12 cellular contexts compared by ENCODE assay signal in the genomic region with DNA sequence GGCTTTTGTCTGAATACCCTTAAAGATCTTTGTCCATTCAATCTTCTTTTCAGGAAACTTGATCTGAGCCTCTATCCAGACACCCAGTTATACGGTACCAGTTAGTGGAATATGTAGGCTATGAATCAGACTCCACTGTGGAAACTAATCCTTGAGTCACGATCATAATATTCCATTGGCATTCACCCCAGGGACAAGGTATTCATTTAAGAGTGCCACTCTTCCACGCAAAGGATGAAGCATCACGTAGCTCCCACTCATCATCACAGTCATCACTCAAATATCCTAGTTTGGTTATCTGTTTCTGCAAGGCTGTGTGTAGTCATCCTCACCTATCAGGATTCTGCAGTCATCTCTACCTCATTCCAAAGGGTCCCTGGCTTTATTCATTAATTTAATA.
DNase-seq lines count a peak whose midpoint lies in the region; ATAC-seq and TF ChIP-seq lines count a peak whose summit lies in the region.
"Had no signal": no experiment of that assay in that cellular context is flagged by ENCODE, and none has a peak within 500 bp of the region (broad histone marks: within the 10 kb centered on the region; RNA-seq: fewer than 3 reads in every experiment).

No MANE protein-coding gene starts in this region.

- H3K79me2 ChIP-seq in hepatocyte: peaks cover 8% of the 10 kb centered on the region

- H3K4me1 ChIP-seq in hepatocyte (ENCODE audit: insufficient read depth): no peaks in the 10 kb centered on the region
- H3K4me1 ChIP-seq: colonic mucosa had no signal

- H3K36me3 ChIP-seq in hepatocyte (replicated peaks; ENCODE audit: insufficient read depth, low read depth): no peaks in the 10 kb centered on the region
- H3K36me3 ChIP-seq: colonic mucosa had no signal

- H3K4me3 Mint-ChIP-seq in natural killer cell: no peak overlapping the region
- H3K4me3 Mint-ChIP-seq: IgD-negative memory B cell, type B pancreatic cell had no signal

- H3K9me3 ChIP-seq in hepatocyte (ENCODE audit: low read depth): no peaks in the 10 kb centered on the region
- H3K9me3 ChIP-seq: colonic mucosa had no signal

- no peak overlapping the region for H2AFZ ChIP-seq in hepatocyte

- H3K4me2 ChIP-seq in hepatocyte: no peak overlapping the region

- no peak for ATAC-seq in HG03108 (IDR thresholded peaks at IDR 0.05; ENCODE audit: unreplicated experiment)
- no peak for ATAC-seq in natural killer cell

- intact Hi-C loops in natural killer cell (cut with micrococcal nuclease): no loop called here

- H3K27ac ChIP-seq in hepatocyte: no peak overlapping the region
- H3K27ac ChIP-seq: colonic mucosa had no signal

- TF ChIP-seq CTCF in hepatocyte (IDR thresholded peaks at IDR 0.05; ENCODE audit: poor library complexity) (no peak), natural killer cell (IDR thresholded peaks at IDR 0.05) (no peak)

- no peaks in the 10 kb centered on the region for H3K27me3 Mint-ChIP-seq in natural killer cell (ENCODE audit: low read depth in 2 of 2)
- H3K27me3 Mint-ChIP-seq: IgD-negative memory B cell, type B pancreatic cell had no signal

- H3K4me3 ChIP-seq in hepatocyte: no peak overlapping the region
- H3K4me3 ChIP-seq: colonic mucosa had no signal

- WGBS in hepatocyte (ENCODE audit: low lambda C conversion rate, missing lambda C conversion rate): 69% methylated on average over 4 of the region's 4 CpGs

- no peaks in the 10 kb centered on the region for H3K9me3 Mint-ChIP-seq in natural killer cell
- H3K9me3 Mint-ChIP-seq: IgD-negative memory B cell, type B pancreatic cell had no signal

- no peak overlapping the region for H3K27ac Mint-ChIP-seq in natural killer cell
- H3K27ac Mint-ChIP-seq: IgD-negative memory B cell, type B pancreatic cell had no signal

- H3K9me2 ChIP-seq in hepatocyte (replicated peaks; ENCODE audit: insufficient read depth): no peaks in the 10 kb centered on the region

- no peaks in the 10 kb centered on the region for H3K4me1 Mint-ChIP-seq in natural killer cell
- H3K4me1 Mint-ChIP-seq: IgD-negative memory B cell had no signal

- no peaks in the 10 kb centered on the region for H3K27me3 ChIP-seq in hepatocyte
- H3K27me3 ChIP-seq: colonic mucosa had no signal

- no peaks in the 10 kb centered on the region for H3K36me3 Mint-ChIP-seq in natural killer cell
- H3K36me3 Mint-ChIP-seq: IgD-negative memory B cell, type B pancreatic cell had no signal

- no peaks in the 10 kb centered on the region for H4K20me1 ChIP-seq in hepatocyte (ENCODE audit: insufficient read depth, poor library complexity, severe bottlenecking)

- peak; percentile 15 for DNase-seq in 8988T
- peak; percentile 47 for DNase-seq in HK-2 (ENCODE audit: unreplicated experiment)
- peak; percentile 99 for DNase-seq in amniotic epithelial cell (ENCODE audit: low read depth)
- peak; percentile 20 for DNase-seq in hepatocyte (ENCODE audit: low spot score)
- no peak for DNase-seq in C1 segment of cervical spinal cord (lab: John Stamatoyannopoulos, UW)
- DNase-seq in activated gamma-delta T cell (lab: John Stamatoyannopoulos, UW): no peak
- no peak for DNase-seq in natural killer cell
- DNase-seq: colonic mucosa, NCI-H446 had no signal

Comparison
In these comparisons a context has a peak if more than half of its experiments do, and no peak if none do; other contexts are left out.
1. DNase-seq: peak in 8988T (single experiment), HK-2 (single experiment), amniotic epithelial cell (single experiment) and hepatocyte (single experiment); none in C1 segment of cervical spinal cord (0 of 14), activated gamma-delta T cell (single experiment) and natural killer cell (single experiment).